Comparison of ENCODE assay signal across 8 cellular contexts in genomic region chr1:227947678-227948492, GRCh38. TPM values are rescaled to one million over a fixed set of nuclear protein-coding genes. Genes with fewer than 3 reads are reported as not detected.
DNase-seq lines count a peak whose midpoint lies in the region; ATAC-seq and TF ChIP-seq lines count a peak whose summit lies in the region.

WNT9A (minus strand) TSS chr1:227947932; CDS start chr1:227947887, 45 bp downstream.

- no peaks in the 10 kb centered on the region for H3K9me3 Mint-ChIP-seq in MCF 10A (ENCODE audit: unreplicated experiment)

- peaks cover 18 to 41% (median 31%) of the 10 kb centered on the region in 6 donors for H3K4me1 ChIP-seq in spleen
- H3K4me1 ChIP-seq in OCI-LY7 (ENCODE audit: insufficient read depth, low read length, poor library complexity, severe bottlenecking), result no peaks in the 10 kb centered on the region

- H2AFZ ChIP-seq in OCI-LY7 (ENCODE audit: low read length), result no peak within 1 kb of the TSS

- no peak for TF ChIP-seq POLR2A in spleen (IDR thresholded peaks at IDR 0.05)

- H3K36me3 Mint-ChIP-seq in MCF 10A (ENCODE audit: insufficient read depth, unreplicated experiment), result no peaks in the 10 kb centered on the region

- H3K27me3 Mint-ChIP-seq in MCF 10A (ENCODE audit: insufficient read depth, unreplicated experiment), result peaks cover 6% of the 10 kb centered on the region

- peak; percentile 5 for DNase-seq in CD1c-positive myeloid dendritic cell (ENCODE audit: extremely low spot score)
- DNase-seq in NCI-H226, result peak; percentile 53
- peak; percentile 49 for DNase-seq in MCF 10A (ENCODE audit: unreplicated experiment)
- DNase-seq in spleen, result peak; percentile 67
- DNase-seq in OCI-LY7 (ENCODE audit: low spot score), result no peak

- BruUV-seq in MCF 10A (replicated peaks; lab: Mats Ljungman, UMichigan) (no TSS peak), OCI-LY7 (replicated peaks; lab: Mats Ljungman, UMichigan) (no TSS peak)

- peak within 1 kb of the TSS; percentile 63 for H3K4me3 ChIP-seq in iPS-18c (ENCODE audit: insufficient read depth, low read depth, low read length)
- peak within 1 kb of the TSS; percentile 34 to 74 (median 48) for H3K4me3 ChIP-seq in spleen
- H3K4me3 ChIP-seq in OCI-LY7 (ENCODE audit: low read depth, low read length, poor library complexity, severe bottlenecking), result no peak within 1 kb of the TSS

- H3K27ac ChIP-seq in spleen, result peak within 1 kb of the TSS in 6 of 8 donors; percentile 26 to 81 (median 70)
- H3K27ac ChIP-seq in OCI-LY7 (ENCODE audit: low read depth, low read length, poor library complexity, severe bottlenecking), result no peak within 1 kb of the TSS

- WGBS in spleen, 5 donors, result 1 to 2% (median 1%) methylated on average over 27 to 119 of the region's 119 CpGs

- ATAC-seq in GM19467 (IDR thresholded peaks at IDR 0.05; ENCODE audit: unreplicated experiment) (peak; percentile 42), HG02759 (IDR thresholded peaks at IDR 0.05; ENCODE audit: unreplicated experiment) (no peak)

- H3K4me2 ChIP-seq in OCI-LY7 (ENCODE audit: low read length), result no peak within 1 kb of the TSS

- no peaks in the 10 kb centered on the region for H3K79me2 ChIP-seq in OCI-LY7 (ENCODE audit: insufficient read depth, low read depth, low read length)

- CTCF ChIA-PET in MCF 10A (lab: Yijun Ruan, JAX) (interaction anchor here (0.6 to 4.7 kb wide), 17 partner anchors 14 to 468 kb away, joined by 3 to 79 read pairs (median 4); partner anchors contain the start of gene PRSS38), OCI-LY7 (lab: Charles Lee; ENCODE audit: unreplicated experiment) (no interaction called here)

- H3K9me2 ChIP-seq in OCI-LY7 (ENCODE audit: insufficient read depth, low read length), result no peaks in the 10 kb centered on the region

- H4K20me1 ChIP-seq in OCI-LY7 (ENCODE audit: insufficient read depth, low read length), result no peaks in the 10 kb centered on the region

- H3K4me1 Mint-ChIP-seq in MCF 10A (ENCODE audit: insufficient read depth, unreplicated experiment), result peaks cover 16% of the 10 kb centered on the region

- TF ChIP-seq CTCF in MCF 10A (IDR thresholded peaks at IDR 0.05; ENCODE audit: unreplicated experiment) (no peak), spleen (IDR thresholded peaks at IDR 0.05 in 8 of 11, conservative IDR thresholded peaks at IDR 0.05 in 3 of 11) (no peak), OCI-LY7 (conservative IDR thresholded peaks at IDR 0.05; ENCODE audit: low read length) (no peak)

- H3K36me3 ChIP-seq in spleen (no peaks in the 10 kb centered on the region), OCI-LY7 (ENCODE audit: insufficient read depth, low read length) (no peaks in the 10 kb centered on the region)

- POLR2A ChIA-PET in MCF 10A (lab: Yijun Ruan, JAX) (interaction anchor here (0.6 to 4.7 kb wide), 24 partner anchors 10 to 567 kb away, joined by 3 to 61 read pairs (median 4); partner anchors contain the start of genes JMJD4, SNAP47 and ZNF678), OCI-LY7 (lab: Charles Lee) (interaction anchor here (0.7 kb wide), 1 partner anchor 74 kb away, joined by 5 read pairs; no protein-coding TSS in a partner anchor)

- H3K27me3 ChIP-seq in spleen (replicated peaks in 1 of 7), result peaks cover 0 to 83% (median 28%) of the 10 kb centered on the region in 7 donors

- peak within 1 kb of the TSS; percentile 66 for H3K4me3 Mint-ChIP-seq in MCF 10A (ENCODE audit: unreplicated experiment)

- H3K27ac Mint-ChIP-seq in MCF 10A (ENCODE audit: low read depth, unreplicated experiment), result peak within 1 kb of the TSS; percentile 86

- intact Hi-C loops in MCF 10A (cut with micrococcal nuclease) (loop anchor here (2.0 to 5.0 kb wide), 2 partner anchors 139 to 385 kb away; partner anchors contain the start of gene ZNF678), spleen (cut with DNase I; ENCODE audit: low total_unique reads) (loop anchor here (5.0 kb wide), 1 partner anchor 186 kb away; no protein-coding TSS in a partner anchor), OCI-LY7 (cut with micrococcal nuclease; ENCODE audit: unreplicated experiment) (no loop called here)

- H3K9me3 ChIP-seq in iPS-18c (ENCODE audit: control insufficient read depth, insufficient read depth, low read length), result no peaks in the 10 kb centered on the region
- no peaks in the 10 kb centered on the region for H3K9me3 ChIP-seq in spleen
- no peaks in the 10 kb centered on the region for H3K9me3 ChIP-seq in OCI-LY7 (ENCODE audit: low read length)

RNA-seq across cellular contexts. Expression of gene WNT9A, which starts in this region (rescaled TPM):
- total RNA-seq in MCF 10A (2022) (2.6 and 6.6 TPM in 2 replicates), spleen (1 to 10 TPM in 4 of 7 donors, under 1 TPM in 3; 0.37 to 3.6 (median 1.2) TPM), OCI-LY7 (2022) (not detected in 2 replicates)
- polyA plus RNA-seq in spleen, result under 1 TPM; 0.08 to 0.70 (median 0.11) TPM
- total RNA-seq in OCI-LY7 (2014; rRNA removed; shearing (Covaris generic)), result not detected in 2 replicates
